Comparison of ENCODE assay signal across 17 cellular contexts in genomic region chr10:96619120-96619519, GRCh38. TPM values are rescaled to one million over a fixed set of nuclear protein-coding genes. Genes with fewer than 3 reads are reported as not detected.
A peak's percentile ranks its signal among the peaks of the same experiment; 100 is the strongest.
DNase-seq lines count a peak whose midpoint lies in the region; ATAC-seq, FAIRE-seq and TF ChIP-seq lines count a peak whose summit lies in the region.
"Had no signal": no experiment of that assay in that cellular context is flagged by ENCODE, and none has a peak within 500 bp of the region (broad histone marks: within the 10 kb centered on the region; RNA-seq: fewer than 3 reads in every experiment).

No MANE protein-coding gene starts in this region.

- no peak overlapping the region for H3K9ac ChIP-seq in GM12878 (ENCODE audit: control insufficient read depth, insufficient read depth, low read length)
- H3K9ac ChIP-seq: BLaER1 had no signal

- 95% methylated on average over 11 of the region's 11 CpGs for whole genome bisulfite sequencing in GM12878 (ENCODE audit: insufficient coverage, insufficient replicate concordance, low lambda C conversion rate, missing lambda C conversion rate)
- 52 to 64% (median 60%) methylated on average over 11 of the region's 11 CpGs for WGBS in stomach, 5 donors

- no peak overlapping the region for H2AFZ ChIP-seq in GM12878 (ENCODE audit: control insufficient read depth, low read depth, low read length)
- H2AFZ ChIP-seq: hepatocyte had no signal

- no peaks in the 10 kb centered on the region for H3K79me2 ChIP-seq in GM12878 (ENCODE audit: control insufficient read depth, insufficient read depth, low read length)
- H3K79me2 ChIP-seq: hepatocyte had no signal

- no peaks in the 10 kb centered on the region; the same call in 1 of the 2 replicates for H4K20me1 ChIP-seq in GM12878 (ENCODE audit: control insufficient read depth, insufficient read depth)

- no peak for TF ChIP-seq CTCF in GM12878 (IDR thresholded peaks at IDR 0.05 in 2 of 3, conservative IDR thresholded peaks at IDR 0.05 in 1 of 3; ENCODE audit: control insufficient read depth in 2 of 3, extremely low read depth in 1 of 3, insufficient read depth in 1 of 3, low read depth in 3 of 3, low read length in 3 of 3)
- TF ChIP-seq CTCF in stomach (IDR thresholded peaks at IDR 0.05) = no peak

- H3K4me3 ChIP-seq in GM12878 (no peak overlapping the region), stomach (no peak overlapping the region)
- H3K4me3 ChIP-seq: BLaER1, hepatocyte, tibial artery had no signal

- TF ChIP-seq EP300 in GM12878 (IDR thresholded peaks at IDR 0.05; ENCODE audit: borderline replicate concordance in 1 of 2, control insufficient read depth in 1 of 2, low read depth in 2 of 2, low read length in 2 of 2) = no peak
- TF ChIP-seq EP300 in stomach (IDR thresholded peaks at IDR 0.05) = no peak

- CTCF ChIA-PET in GM12878 (lab: Yijun Ruan, JAX) = interaction anchor here (2.3 kb wide), 1 partner anchor 22 kb away, joined by 6 read pairs; no protein-coding TSS in a partner anchor

- intact Hi-C loops in GM12878 (cut with micrococcal nuclease; ENCODE audit: unreplicated experiment) = no loop called here
- intact Hi-C loops in left colon (cut with DNase I, micrococcal nuclease) = no loop called here
- intact Hi-C loops in stomach (cut with DNase I; ENCODE audit: low total_unique reads) = no loop called here

- no peak for FAIRE-seq in GM12878 (lab: Jason Lieb, UNC)
- FAIRE-seq: keratinocyte had no signal

- no TSS peak for BruUV-seq in GM12878 (replicated peaks; lab: Mats Ljungman, UMichigan)

- SMC1A ChIA-PET in GM12878 (lab: Charles Lee; ENCODE audit: uncharacterized antibody, unreplicated experiment) = no interaction called here

- ATAC-seq in GM12878 (no peak), left colon (peak; percentile 6), GM21447 (IDR thresholded peaks at IDR 0.05; ENCODE audit: unreplicated experiment) (no peak)
- ATAC-seq: activated CD4-positive, CD25-positive, alpha-beta regulatory T cell treated with anti-CD3 and anti-CD28 coated beads, Interleukin-2, amount 50 U/mL, for 24 hours; activated T-helper 17 cell treated with anti-CD3 and anti-CD28 coated beads, Interleukin-2, amount 50 U/mL, for 72 hours; T-helper 17 cell had no signal

- H3K4me1 ChIP-seq in GM12878 (ENCODE audit: control insufficient read depth, insufficient read depth, low read length) = no peaks in the 10 kb centered on the region
- peaks cover 35 to 86% (median 66%) of the 10 kb centered on the region in 4 donors for H3K4me1 ChIP-seq in stomach
- H3K4me1 ChIP-seq: BLaER1 had no signal

- H3K4me2 ChIP-seq in GM12878 (ENCODE audit: control insufficient read depth, insufficient read depth) = no peak overlapping the region
- H3K4me2 ChIP-seq: BLaER1, hepatocyte had no signal

- peak; percentile 94 for DNase-seq in NCI-H82 (lab: John Stamatoyannopoulos, UW)
- DNase-seq in GM12878 (ENCODE audit: low read depth, low spot score) = no peak
- peak in 1 of 2 donors; percentile 36 for DNase-seq in left colon
- no peak for DNase-seq in stomach
- no peak for DNase-seq in middle frontal gyrus (ENCODE audit: extremely low spot score, low spot score)
- DNase-seq in DMS153 treated with DMSO at 0.1 percent for 48 hours (lab: John Stamatoyannopoulos, UW; ENCODE audit: unreplicated experiment) = no peak
- DNase-seq: central memory CD4-positive, alpha-beta T cell; NCI-H1436 treated with DMSO at 0.1 percent for 48 hours; stimulated activated CD4-positive, alpha-beta T cell treated with anti-CD3 and anti-CD28 coated beads, Interleukin-4, amount 100 ng/mL, for 1 hour; T-helper 17 cell had no signal

- H3K27ac ChIP-seq in GM12878 (ENCODE audit: control insufficient read depth, insufficient read depth) (no peak overlapping the region), stomach (peak overlapping the region; percentile 71 to 81 (median 80))
- H3K27ac ChIP-seq: BLaER1, hepatocyte had no signal

- RAD21 ChIA-PET in GM12878 (lab: Charles Lee; ENCODE audit: unreplicated experiment) = no interaction called here

- H3K36me3 ChIP-seq in GM12878 (ENCODE audit: control insufficient read depth in 2 of 2, insufficient read depth in 2 of 2, low read length in 1 of 2) (peaks cover 50 to 58% of the 10 kb centered on the region in 2 experiments), stomach (peaks cover 0 to 20% (median 8%) of the 10 kb centered on the region in 4 donors)
- H3K36me3 ChIP-seq: tibial artery had no signal

- H3K27me3 ChIP-seq in GM12878 (replicated peaks in 1 of 2; ENCODE audit: control insufficient read depth in 2 of 2, insufficient read depth in 2 of 2, low read length in 1 of 2) = no peaks in the 10 kb centered on the region
- no peaks in the 10 kb centered on the region for H3K27me3 ChIP-seq in stomach
- H3K27me3 ChIP-seq: BLaER1, hepatocyte, tibial artery had no signal

- TF ChIP-seq POLR2A in GM12878 (IDR thresholded peaks at IDR 0.05; ENCODE audit: low read depth, low read length) (no peak), stomach (IDR thresholded peaks at IDR 0.05) (no peak)

- no peaks in the 10 kb centered on the region for H3K9me3 ChIP-seq in GM12878 (replicated peaks; ENCODE audit: control insufficient read depth, insufficient read depth, low read length)
- H3K9me3 ChIP-seq in stomach = no peaks in the 10 kb centered on the region
- H3K9me3 ChIP-seq: BLaER1, tibial artery had no signal

- TF ChIP-seq RAD21 in GM12878 (IDR thresholded peaks at IDR 0.05; ENCODE audit: insufficient read depth, low read depth, low read length) = no peak

- in situ Hi-C loops in GM12878 (cut with MboI) = no loop called here

- POLR2A ChIA-PET in GM12878 (lab: Charles Lee) = interaction anchor here (1.5 kb wide), 1 partner anchor 10 kb away, joined by 3 read pairs; no protein-coding TSS in a partner anchor

TF ChIP-seq in GM12878, 131 proteins besides CTCF, POLR2A, EP300 and RAD21:
- peak; percentile 46; the same call in 1 of the 2 replicates for TF ChIP-seq POLR2AphosphoS5 (IDR thresholded peaks at IDR 0.05; ENCODE audit: low read length)
- TF ChIP-seq ZNF217 (IDR thresholded peaks at IDR 0.05) = no peak
- TF ChIP-seq E4F1 (IDR thresholded peaks at IDR 0.05; ENCODE audit: borderline replicate concordance, partially characterized antibody) = no peak
- TF ChIP-seq CEBPZ (IDR thresholded peaks at IDR 0.05; ENCODE audit: low read depth, low read length) = no peak

RNA-seq across cellular contexts. Expression of gene TM9SF3, which starts 32.3 kb away (rescaled TPM):
- 109 TPM in 2 replicates for total RNA-seq in GM12878 (2013; cell fraction: nucleolus; rRNA removed)
- total RNA-seq in GM12878 (2014; rRNA removed) = 34.7 and 42.5 TPM in 2 replicates
- 43.5 and 45.9 TPM in 2 replicates for total RNA-seq in GM12878 (2014; rRNA removed; fragmentation: Illumina TruSeq; extraction: Trizol)
- total RNA-seq in GM12878 (2021) = 65.9 and 71.5 TPM in 2 replicates
- 17.5 TPM for polyA plus RNA-seq in GM12878 (2011; ENCODE audit: low read depth)
- polyA plus RNA-seq in GM12878 (2011; rRNA removed) = 46.3 and 87.7 TPM in 2 replicates
- polyA plus RNA-seq in GM12878 (2011; cell fraction: cytosol; rRNA removed) = 20.9 and 40.4 TPM in 2 replicates
- 20.9 and 21.5 TPM in 2 replicates for polyA plus RNA-seq in GM12878 (2011; cell fraction: nucleus; rRNA removed)
- polyA plus RNA-seq in GM12878 (2012) = 35.8 and 41.6 TPM in 2 replicates
- polyA plus RNA-seq in GM12878 (2014; fragmentation: Illumina TruSeq; extraction: Trizol) = 46.8 and 69.3 TPM in 2 replicates
- 10 to 100 TPM; 17.1 to 20.4 TPM for polyA plus RNA-seq in GM12878 (2014; fragmentation: Nextera tagmentation; extraction: Ambion mirVana)
- polyA plus RNA-seq in GM12878 (2014; rRNA removed) = 23.5 and 26.5 TPM in 2 replicates
- 10 to 100 TPM; 73.1 to 85.4 TPM for polyA plus RNA-seq in GM12878 (2016; fragmentation: Nextera tagmentation; extraction: Ambion mirVana)
- 77.9 and 91.5 TPM in 2 replicates for polyA minus RNA-seq in GM12878 (2011; rRNA and poly(A)+ RNA removed)
- 26.9 and 28.9 TPM in 2 replicates for polyA minus RNA-seq in GM12878 (2011; cell fraction: cytosol; rRNA and poly(A)+ RNA removed)
- 35.7 and 51.8 TPM in 2 replicates for polyA minus RNA-seq in GM12878 (2011; cell fraction: nucleus; rRNA and poly(A)+ RNA removed)
- total RNA-seq in left colon = 100 to 1,000 TPM; 259 to 271 TPM
- total RNA-seq in stomach = 100 to 1,000 TPM in 3 of 5 donors, 10 to 100 TPM in 2; 69.4 to 343 (median 122) TPM
- polyA plus RNA-seq in stomach = 10 to 100 TPM; 28.6 to 33.6 (median 32.3) TPM
